In the genomic region with DNA sequence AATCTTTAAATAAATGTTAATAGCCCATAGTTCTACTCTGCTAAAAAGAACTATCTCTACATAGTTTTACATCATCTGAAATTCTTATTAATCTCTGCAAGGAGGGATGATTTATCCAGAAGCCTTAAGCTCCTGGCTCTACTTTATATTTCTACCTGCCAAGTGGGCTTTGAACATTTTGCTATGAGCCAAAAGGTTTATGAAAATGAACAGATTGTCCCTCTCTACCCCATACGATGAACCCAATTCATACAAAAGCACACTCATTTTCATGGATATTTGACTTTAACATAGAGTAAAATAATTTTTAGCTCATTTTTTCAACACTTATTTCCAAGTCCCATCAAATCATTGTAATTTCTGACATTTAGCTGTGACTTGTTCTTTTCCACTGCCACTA, we compare ENCODE assay signal across 3 cellular contexts.
"Had no signal": no experiment of that assay in that cellular context is flagged by ENCODE, and none has a peak within 500 bp of the region (broad histone marks: within the 10 kb centered on the region; RNA-seq: fewer than 3 reads in every experiment).

No MANE protein-coding gene starts in this region.

- DNase-seq: GDM1, GF-D8 had no signal

- H3K4me3 ChIP-seq: GM12878 had no signal
